ENCODE assay signal across 8 cellular contexts in genomic region chr2:240584486-240585031, GRCh38. TPM values are rescaled to one million over a fixed set of nuclear protein-coding genes. Genes with fewer than 3 reads are reported as not detected.
A peak's percentile ranks its signal among the peaks of the same experiment; 100 is the strongest.
DNase-seq lines count a peak whose midpoint lies in the region; ATAC-seq and TF ChIP-seq lines count a peak whose summit lies in the region.

No MANE protein-coding gene starts in this region.

- H3K9me3 Mint-ChIP-seq in CD14-positive monocyte = peaks cover 0 to 3% (median 0%) of the 10 kb centered on the region in 7 donors

- peaks cover 75% of the 10 kb centered on the region for H3K4me1 Mint-ChIP-seq in CD14-positive monocyte

- H3K27me3 ChIP-seq in osteoblast (ENCODE audit: insufficient read depth, low read length) = no peaks in the 10 kb centered on the region

- H3K4me3 Mint-ChIP-seq in CD14-positive monocyte = peak overlapping the region; percentile 42 to 92

- H3K79me2 ChIP-seq in osteoblast (ENCODE audit: insufficient read depth, low read length) = peaks cover 87% of the 10 kb centered on the region

- H3K36me3 ChIP-seq in osteoblast (ENCODE audit: insufficient read depth, low read length) = no peaks in the 10 kb centered on the region

- H3K4me3 ChIP-seq in cardiac fibroblast (replicated peaks in 1 of 2; ENCODE audit: low read depth in 2 of 2, low read length in 2 of 2) = no peak overlapping the region
- H3K4me3 ChIP-seq in osteoblast (ENCODE audit: insufficient read depth, low read length) = peak overlapping the region; percentile 90

- peak overlapping the region; percentile 89 to 98 (median 91) for H3K27ac Mint-ChIP-seq in CD14-positive monocyte

- H3K27me3 Mint-ChIP-seq in CD14-positive monocyte (ENCODE audit: low read depth in 3 of 3) = peaks cover 2 to 3% (median 2%) of the 10 kb centered on the region in 3 donors

- H3K27ac ChIP-seq in osteoblast (ENCODE audit: low read depth, low read length) = peak overlapping the region; percentile 79

- TF ChIP-seq CTCF in CD14-positive monocyte (IDR thresholded peaks at IDR 0.05) (no peak), cardiac fibroblast (IDR thresholded peaks at IDR 0.05; ENCODE audit: low read depth, low read length) (no peak), osteoblast (IDR thresholded peaks at IDR 0.05; ENCODE audit: extremely low read depth, low read depth, low read length) (no peak)

- no peak overlapping the region for H2AFZ ChIP-seq in osteoblast (ENCODE audit: low read length)

- no peaks in the 10 kb centered on the region for H3K9me3 ChIP-seq in osteoblast (ENCODE audit: low read depth, low read length)

- peaks cover 36% of the 10 kb centered on the region for H3K4me1 ChIP-seq in osteoblast (ENCODE audit: insufficient read depth, low read length)

- peaks cover 39% of the 10 kb centered on the region for H4K20me1 ChIP-seq in osteoblast (ENCODE audit: insufficient read depth, low read length)

- DNase-seq in CD14-positive monocyte (ENCODE audit: low spot score) (peak; percentile 68), NCI-H82 (lab: John Stamatoyannopoulos, UW) (peak; percentile 99), cardiac fibroblast (ENCODE audit: low read depth in 2 of 2) (peak; percentile 16 to 82), osteoblast (ENCODE audit: insufficient read length, low spot score, missing footprints) (peak; percentile 34), iPS-NIHi11 (ENCODE audit: low spot score) (no peak)
- no peak for DNase-seq in central memory CD4-positive, alpha-beta T cell

- peaks cover 26 to 31% of the 10 kb centered on the region in 2 donors for H3K36me3 Mint-ChIP-seq in CD14-positive monocyte

- H3K4me2 ChIP-seq in osteoblast (ENCODE audit: insufficient read depth, low read length) = peak overlapping the region; percentile 90

- ATAC-seq in GM18873 (IDR thresholded peaks at IDR 0.05; ENCODE audit: low FRiP score, unreplicated experiment) (peak; percentile 63), HG03039 (IDR thresholded peaks at IDR 0.05; ENCODE audit: unreplicated experiment) (peak; percentile 44)

- intact Hi-C loops in CD14-positive monocyte (cut with micrococcal nuclease) = loop anchor here (2.0 to 10.0 kb wide), 4 partner anchors 24 to 560 kb away; partner anchors contain the start of genes DUSP28 (in 1 of the 2) and NDUFA10 (in 1 of the 2)

RNA-seq across cellular contexts. Expression of gene CAPN10, which starts 2.0 kb away (rescaled TPM):
- 1 to 10 TPM; 7.3 to 7.4 TPM for polyA plus RNA-seq in CD14-positive monocyte
- 21.0 and 22.1 TPM in 2 replicates for total RNA-seq in osteoblast

RNA-seq across cellular contexts. Expression of gene RNPEPL1, which starts 16.3 kb away (rescaled TPM):
- polyA plus RNA-seq in CD14-positive monocyte = 10 to 100 TPM; 15.4 to 36.4 TPM
- 13.0 and 14.7 TPM in 2 replicates for total RNA-seq in osteoblast

RNA-seq across cellular contexts. Expression of gene DUSP28, which starts 24.4 kb away (rescaled TPM):
- 10 to 100 TPM; 17.1 to 17.7 TPM for polyA plus RNA-seq in CD14-positive monocyte
- 3.2 and 4.7 TPM in 2 replicates for total RNA-seq in osteoblast

RNA-seq across cellular contexts. Expression of gene ANKMY1, which starts 26.8 kb away (rescaled TPM):
- 1 to 10 TPM; 2.1 to 2.9 TPM for polyA plus RNA-seq in CD14-positive monocyte
- total RNA-seq in osteoblast = 11.2 and 11.5 TPM in 2 replicates

RNA-seq across cellular contexts. Expression of gene GPR35, which starts 40.7 kb away (rescaled TPM):
- 10 to 100 TPM; 30.6 to 36.3 TPM for polyA plus RNA-seq in CD14-positive monocyte
- 1.1 and 1.5 TPM in 2 replicates for total RNA-seq in osteoblast

Comparison
In these comparisons a context has a peak if more than half of its experiments do, and no peak if none do; other contexts are left out.
1. DNase-seq: peak in CD14-positive monocyte (single experiment), NCI-H82 (single experiment), cardiac fibroblast (2 of 2) and osteoblast (single experiment); none in iPS-NIHi11 (single experiment) and central memory CD4-positive, alpha-beta T cell (single experiment).